ENCODE assay signal across 1 cellular context in genomic region chr1:61077676-61078521, GRCh38.
A peak's percentile ranks its signal among the peaks of the same experiment; 100 is the strongest.
TF ChIP-seq lines count a peak whose summit lies in the region.

No MANE protein-coding gene starts in this region.

TF ChIP-seq in HepG2, 621 proteins besides CTCF, POLR2A, EP300 and RAD21 (continued from another document and continues in another):
- no peak for TF ChIP-seq ZBTB14 (CRISPR knock-in tag; IDR thresholded peaks at IDR 0.05)
- no peak for TF ChIP-seq ZBTB20 (CRISPR knock-in tag; IDR thresholded peaks at IDR 0.05; ENCODE audit: borderline replicate concordance, low read depth)
- TF ChIP-seq PTBP1 (IDR thresholded peaks at IDR 0.05; ENCODE audit: low read depth, low read length, poor library complexity, severe bottlenecking): no peak
- no peak for TF ChIP-seq SOX6 (IDR thresholded peaks at IDR 0.05)
- 0 out of 2 replicates have a peak, but pooled peaks have one; percentile 24 for TF ChIP-seq SOX6 (CRISPR knock-in tag; IDR thresholded peaks at IDR 0.05)
- TF ChIP-seq CREB1 (IDR thresholded peaks at IDR 0.05): peak; percentile 19; the same call in 1 of the 2 replicates
- TF ChIP-seq CREB1 (CRISPR knock-in tag; IDR thresholded peaks at IDR 0.05): peak; percentile 82
- peak; percentile 34; the same call in 1 of the 2 replicates for TF ChIP-seq NCOR1 (IDR thresholded peaks at IDR 0.05; ENCODE audit: borderline replicate concordance, low read length)
- no peak for TF ChIP-seq ZFYVE20 (CRISPR knock-in tag; IDR thresholded peaks at IDR 0.05; ENCODE audit: borderline replicate concordance, low read depth)
- TF ChIP-seq ZNF30 (CRISPR knock-in tag; IDR thresholded peaks at IDR 0.05): no peak
- TF ChIP-seq HINFP (CRISPR knock-in tag; IDR thresholded peaks at IDR 0.05; ENCODE audit: low read depth): no peak
- TF ChIP-seq HDAC1 (CRISPR knock-in tag; IDR thresholded peaks at IDR 0.05): no peak; the same call in 1 of the 2 replicates
- TF ChIP-seq ZNF670 (CRISPR knock-in tag; IDR thresholded peaks at IDR 0.05; ENCODE audit: borderline replicate concordance): no peak
- TF ChIP-seq ZNF432 (CRISPR knock-in tag; IDR thresholded peaks at IDR 0.05; ENCODE audit: borderline replicate concordance): no peak
- no peak for TF ChIP-seq ZNF430 (CRISPR knock-in tag; IDR thresholded peaks at IDR 0.05)
- no peak for TF ChIP-seq CBFB (CRISPR knock-in tag; IDR thresholded peaks at IDR 0.05)
- no peak for TF ChIP-seq DNMT1 (CRISPR knock-in tag; IDR thresholded peaks at IDR 0.05)
- TF ChIP-seq IKZF5 (CRISPR knock-in tag; IDR thresholded peaks at IDR 0.05): peak; percentile 37; the same call in 1 of the 2 replicates
- peak; percentile 57; the same call in 1 of the 2 replicates for TF ChIP-seq ELF3 (CRISPR knock-in tag; IDR thresholded peaks at IDR 0.05)
- TF ChIP-seq CHD2 (IDR thresholded peaks at IDR 0.05; ENCODE audit: low read depth, low read length): no peak
- TF ChIP-seq FOXM1 (CRISPR knock-in tag; IDR thresholded peaks at IDR 0.05): no peak
- TF ChIP-seq ZBTB26 (CRISPR knock-in tag; IDR thresholded peaks at IDR 0.05; ENCODE audit: borderline replicate concordance): peak; percentile 94
- no peak for TF ChIP-seq ZNF543 (CRISPR knock-in tag; IDR thresholded peaks at IDR 0.05)
- TF ChIP-seq GATAD1 (CRISPR knock-in tag; IDR thresholded peaks at IDR 0.05): 0 out of 2 replicates have a peak, but pooled peaks have one; percentile 21
- TF ChIP-seq GFI1 (CRISPR knock-in tag; IDR thresholded peaks at IDR 0.05; ENCODE audit: borderline replicate concordance): no peak
- TF ChIP-seq GRHL1 (CRISPR knock-in tag; conservative IDR thresholded peaks at IDR 0.05): no peak
- no peak for TF ChIP-seq ATF6 (CRISPR knock-in tag; conservative IDR thresholded peaks at IDR 0.05)
- no peak for TF ChIP-seq ZNF337 (CRISPR knock-in tag; IDR thresholded peaks at IDR 0.05; ENCODE audit: borderline replicate concordance, low read depth)
- no peak for TF ChIP-seq ZFP37 (CRISPR knock-in tag; IDR thresholded peaks at IDR 0.05; ENCODE audit: borderline replicate concordance)
- TF ChIP-seq NFE2L2 (IDR thresholded peaks at IDR 0.05; ENCODE audit: low read length): no peak
- no peak for TF ChIP-seq ZNF414 (CRISPR knock-in tag; IDR thresholded peaks at IDR 0.05)
- peak; percentile 70; the same call in 1 of the 2 replicates for TF ChIP-seq SOX13 (IDR thresholded peaks at IDR 0.05)
- peak in 1 of 2 experiments; percentile 39; a peak in 1 of 4 replicates for TF ChIP-seq SOX13 (CRISPR knock-in tag; conservative IDR thresholded peaks at IDR 0.05 in 1 of 2, IDR thresholded peaks at IDR 0.05 in 1 of 2)
- no peak for TF ChIP-seq FOXO1 (CRISPR knock-in tag; IDR thresholded peaks at IDR 0.05)
- TF ChIP-seq SMAD1 (CRISPR knock-in tag; IDR thresholded peaks at IDR 0.05; ENCODE audit: borderline replicate concordance, low read depth): no peak
- TF ChIP-seq ZBTB39 (CRISPR knock-in tag; IDR thresholded peaks at IDR 0.05): no peak
- no peak for TF ChIP-seq ZNF281 (CRISPR knock-in tag; IDR thresholded peaks at IDR 0.05; ENCODE audit: borderline replicate concordance)
- no peak for TF ChIP-seq SMYD3 (CRISPR knock-in tag; IDR thresholded peaks at IDR 0.05)
- TF ChIP-seq TOPORS (CRISPR knock-in tag; IDR thresholded peaks at IDR 0.05): no peak
- TF ChIP-seq STAT6 (CRISPR knock-in tag; IDR thresholded peaks at IDR 0.05; ENCODE audit: borderline replicate concordance): 0 out of 2 replicates have a peak, but pooled peaks have one; percentile 48
- TF ChIP-seq E2F1 (CRISPR knock-in tag; IDR thresholded peaks at IDR 0.05): no peak
- no peak for TF ChIP-seq BCL3 (CRISPR knock-in tag; IDR thresholded peaks at IDR 0.05)
